In genomic region chr11:3144296-3145205, GRCh38 we compare ENCODE assay signal across 26 cellular contexts.
"Had no signal": no experiment of that assay in that cellular context is flagged by ENCODE, and none has a peak within 500 bp of the region (broad histone marks: within the 10 kb centered on the region; RNA-seq: fewer than 3 reads in every experiment).

No MANE protein-coding gene starts in this region.

- FAIRE-seq: bronchial epithelial cell, K562 had no signal

- H3K27ac Mint-ChIP-seq: activated CD8-positive, alpha-beta T cell treated with anti-CD3 and anti-CD28 coated beads for 36 hours; activated naive CD4-positive, alpha-beta T cell treated with anti-CD3 and anti-CD28 coated beads, Interleukin-2, amount 50 U/mL, for 24 hours; activated T-helper 1 cell treated with anti-CD3 and anti-CD28 coated beads, Interleukin-12 subunit alpha, Interleukin-12 subunit beta, Interleukin-2, Interleukin-4 antibody, amounts not matched to agents 30 ng/mL and 10 ng/mL and 1 ng/mL, durations not matched to agents 14 hours and 24 hours and 36 hours had no signal

- H3K4me1 Mint-ChIP-seq: activated naive CD4-positive, alpha-beta T cell treated with anti-CD3 and anti-CD28 coated beads, Interleukin-2, amount 50 U/mL, for 24 hours had no signal

- H3K9me3 Mint-ChIP-seq: activated CD8-positive, alpha-beta T cell treated with anti-CD3 and anti-CD28 coated beads for 36 hours; activated naive CD4-positive, alpha-beta T cell treated with anti-CD3 and anti-CD28 coated beads, Interleukin-2, amount 50 U/mL, for 24 hours; activated T-helper 1 cell treated with anti-CD3 and anti-CD28 coated beads, Interleukin-12 subunit alpha, Interleukin-12 subunit beta, Interleukin-2, Interleukin-4 antibody, amounts not matched to agents 30 ng/mL and 10 ng/mL and 1 ng/mL, durations not matched to agents 14 hours and 24 hours and 36 hours had no signal

- H3K36me3 Mint-ChIP-seq: activated naive CD4-positive, alpha-beta T cell treated with anti-CD3 and anti-CD28 coated beads, Interleukin-2, amount 50 U/mL, for 24 hours had no signal

- H3K4me1 ChIP-seq: body of pancreas had no signal

- H3K4me3 Mint-ChIP-seq: activated CD8-positive, alpha-beta T cell treated with anti-CD3 and anti-CD28 coated beads for 36 hours; activated naive CD4-positive, alpha-beta T cell treated with anti-CD3 and anti-CD28 coated beads, Interleukin-2, amount 50 U/mL, for 24 hours; activated T-helper 1 cell treated with anti-CD3 and anti-CD28 coated beads, Interleukin-12 subunit alpha, Interleukin-12 subunit beta, Interleukin-2, Interleukin-4 antibody, amounts not matched to agents 30 ng/mL and 10 ng/mL and 1 ng/mL, durations not matched to agents 14 hours and 24 hours and 36 hours had no signal

- H3K9me3 ChIP-seq: body of pancreas, Peyer's patch, SJSA1 had no signal

- H3K27me3 ChIP-seq: body of pancreas, Peyer's patch, SJSA1 had no signal

- H3K4me3 ChIP-seq: body of pancreas, K562, Peyer's patch, SJSA1 had no signal

- H3K27me3 Mint-ChIP-seq: activated CD8-positive, alpha-beta T cell treated with anti-CD3 and anti-CD28 coated beads for 36 hours; activated naive CD4-positive, alpha-beta T cell treated with anti-CD3 and anti-CD28 coated beads, Interleukin-2, amount 50 U/mL, for 24 hours had no signal

- H3K36me3 ChIP-seq: Peyer's patch had no signal

- DNase-seq: activated CD4-positive, alpha-beta T cell treated with anti-CD3 and anti-CD28 coated beads for 4 hours; activated CD8-positive, alpha-beta memory T cell treated with anti-CD3 and anti-CD28 coated beads, Interleukin-2, amount 50 U/mL, for 4 hours; activated CD8-positive, alpha-beta T cell treated with anti-CD3 and anti-CD28 coated beads for 36 hours; activated effector memory CD4-positive, alpha-beta T cell treated with Interleukin-2 at 50 U/mL for 16 hours; activated naive CD4-positive, alpha-beta T cell; aorta; body of pancreas; central memory CD4-positive, alpha-beta T cell; Karpas-422; NCI-H1048; NCI-H1930; NCI-H2107; NCI-H2171 treated with DMSO at 0.1 percent for 48 hours; NCI-H226; NCI-H526; NCI-H774; Peyer's patch; SHP77; SW 1271 had no signal

- H3K27ac ChIP-seq: body of pancreas, Peyer's patch, SJSA1 had no signal

- ATAC-seq: activated CD4-positive, CD25-positive, alpha-beta regulatory T cell treated with anti-CD3 and anti-CD28 coated beads, Interleukin-2, amount 50 U/mL, for 24 hours; activated CD8-positive, alpha-beta T cell treated with anti-CD3 and anti-CD28 coated beads for 36 hours; body of pancreas; K562; SK-N-SH treated with all-trans-retinoic acid at 6 μM for 48 hours had no signal
